13 cellular contexts compared by ENCODE assay signal in the genomic region with DNA sequence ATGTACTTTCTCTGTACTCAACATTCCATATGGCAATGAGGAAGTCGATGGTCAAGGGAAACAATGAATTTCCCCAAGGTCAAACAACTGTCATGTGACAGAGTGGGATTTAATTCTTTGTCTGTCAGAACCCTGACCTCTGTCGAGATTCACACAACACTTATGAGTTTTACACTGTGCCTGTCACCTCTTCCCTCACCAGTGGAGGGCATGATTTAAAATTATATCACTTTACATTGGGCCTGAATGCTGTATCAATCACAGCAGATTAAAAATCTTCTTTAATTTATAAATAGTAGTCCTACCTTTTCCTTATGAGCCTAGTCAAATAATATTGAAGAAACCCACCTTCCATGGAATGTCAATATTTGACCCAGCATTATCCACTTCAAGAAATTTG.
"Had no signal": no experiment of that assay in that cellular context is flagged by ENCODE, and none has a peak within 500 bp of the region (broad histone marks: within the 10 kb centered on the region; RNA-seq: fewer than 3 reads in every experiment).

No MANE protein-coding gene starts in this region.

- H3K4me1 ChIP-seq: testis had no signal

- H3K27me3 ChIP-seq: brain microvascular endothelial cell, neutrophil, testis had no signal

- DNase-seq: activated CD4-positive, alpha-beta memory T cell treated with anti-CD3 and anti-CD28 coated beads, Interleukin-2, amount 10 ng/mL, durations not matched to agents 7 days and 5 days; activated gamma-delta T cell treated with Interleukin-2 at 50 U/mL for 16 hours; activated naive CD8-positive, alpha-beta T cell treated with anti-CD3 and anti-CD28 coated beads for 36 hours; activated T-cell treated with anti-CD3 and anti-CD28 coated beads, Interleukin-2, amount 50 U/mL, for 72 hours; brain microvascular endothelial cell; dermis blood vessel endothelial cell; hippocampal formation; kidney glomerular epithelial cell; stimulated activated CD4-positive, alpha-beta T cell treated with anti-CD3 and anti-CD28 coated beads, Interleukin-15, amount 100 ng/mL, for 24 hours; stimulated activated CD4-positive, alpha-beta T cell treated with anti-CD3 and anti-CD28 coated beads, Interleukin-4, amount 100 ng/mL, for 4 hours; stimulated activated naive CD8-positive, alpha-beta T cell treated with anti-CD3 and anti-CD28 coated beads, Interleukin-15, amount 100 ng/mL, for 72 hours; testis had no signal

- H3K4me3 ChIP-seq: testis had no signal

- H3K36me3 ChIP-seq: brain microvascular endothelial cell, neutrophil had no signal

- ATAC-seq: activated T-cell treated with anti-CD3 and anti-CD28 coated beads, Interleukin-2, amount 50 U/mL, for 72 hours; stimulated activated naive CD8-positive, alpha-beta T cell treated with anti-CD3 and anti-CD28 coated beads, Interleukin-15, amount 100 ng/mL, for 72 hours had no signal

- H3K27ac ChIP-seq: brain microvascular endothelial cell, neutrophil, testis had no signal

- H3K9me3 ChIP-seq: neutrophil, testis had no signal
